8 cellular contexts compared by ENCODE assay signal in the genomic region with DNA sequence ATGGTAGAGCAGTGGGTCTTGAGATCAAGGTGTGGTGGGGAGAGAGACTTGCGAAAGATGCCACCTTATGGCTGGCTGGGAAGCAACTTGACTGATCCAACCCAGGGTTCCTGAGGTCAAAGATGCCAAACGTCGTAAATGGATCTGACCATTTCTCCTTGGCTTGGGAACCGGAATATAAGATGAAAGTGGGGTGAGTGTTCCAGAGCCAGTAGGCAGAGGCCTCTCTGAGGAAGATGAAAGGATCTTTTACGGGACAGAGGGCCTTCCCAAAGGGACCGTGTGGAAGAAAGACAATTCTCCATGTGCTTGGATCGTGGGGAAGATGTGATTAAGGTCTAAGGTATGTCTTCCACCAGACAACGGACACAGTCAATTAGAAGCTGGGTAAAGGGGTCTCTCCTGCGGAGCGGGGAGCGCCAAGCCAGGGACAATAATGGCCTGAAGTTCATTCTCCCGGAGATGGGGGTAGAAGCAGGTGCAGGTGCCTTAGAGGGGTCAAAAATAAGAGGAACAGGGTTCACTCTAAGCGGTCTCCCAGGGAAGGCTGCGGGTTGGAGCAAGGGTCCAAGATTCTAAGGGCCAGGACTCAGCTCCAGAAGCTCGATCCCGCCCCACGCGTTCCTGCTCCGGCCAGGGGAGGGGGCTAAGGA. TPM values are rescaled to one million over a fixed set of nuclear protein-coding genes. Genes with fewer than 3 reads are reported as not detected.
DNase-seq lines count a peak whose midpoint lies in the region; ATAC-seq and TF ChIP-seq lines count a peak whose summit lies in the region.

No MANE protein-coding gene starts in this region.

- TF ChIP-seq POLR2A in adrenal gland (IDR thresholded peaks at IDR 0.05), result no peak

- peak; percentile 2 for ATAC-seq in HG03066 (IDR thresholded peaks at IDR 0.05; ENCODE audit: low read depth, unreplicated experiment)

- H4K20me1 ChIP-seq in BLaER1 treated with 17β-estradiol and CSF1 and Interleukin-3, amounts not matched to agents 10 nM and 100 nM, result peaks cover 13 to 51% (median 46%) of the 10 kb centered on the region in 11 experiments; a peak in 17 of 22 replicates

- H3K36me3 ChIP-seq in BLaER1 treated with 17β-estradiol and CSF1 and Interleukin-3, amounts not matched to agents 10 nM and 100 nM, result peaks cover 15 to 35% (median 24%) of the 10 kb centered on the region in 11 experiments
- H3K36me3 ChIP-seq in adrenal gland (replicated peaks in 1 of 2), result peaks cover 0 to 10% of the 10 kb centered on the region in 2 donors
- H3K36me3 ChIP-seq in thymus (ENCODE audit: control insufficient read depth, insufficient read depth), result no peaks in the 10 kb centered on the region

- H3K9ac ChIP-seq in BLaER1 treated with 17β-estradiol and CSF1 and Interleukin-3, amounts not matched to agents 10 nM and 100 nM, result peak overlapping the region; percentile 85 to 96 (median 93)

- H3K4me3 ChIP-seq in BLaER1 treated with 17β-estradiol and CSF1 and Interleukin-3, amounts not matched to agents 10 nM and 100 nM, result peak overlapping the region; percentile 81 to 97 (median 88)
- H3K4me3 ChIP-seq in adrenal gland (peak overlapping the region in 3 of 4 donors; percentile 13 to 92 (median 54)), thymus (ENCODE audit: low read length) (peak overlapping the region; percentile 89)

- H3K27me3 ChIP-seq in BLaER1 treated with 17β-estradiol and CSF1 and Interleukin-3, amounts not matched to agents 10 nM and 100 nM, result no peaks in the 10 kb centered on the region
- H3K27me3 ChIP-seq in adrenal gland (no peaks in the 10 kb centered on the region), thymus (ENCODE audit: control insufficient read depth, insufficient read depth) (no peaks in the 10 kb centered on the region)

- no peak for TF ChIP-seq CTCF in adrenal gland (IDR thresholded peaks at IDR 0.05)

- H3K4me1 ChIP-seq in BLaER1 treated with 17β-estradiol and CSF1 and Interleukin-3, amounts not matched to agents 10 nM and 100 nM, result peaks cover 24 to 38% (median 31%) of the 10 kb centered on the region in 10 experiments
- peaks cover 30 to 50% of the 10 kb centered on the region in 2 donors for H3K4me1 ChIP-seq in adrenal gland (replicated peaks in 1 of 2)
- peaks cover 22% of the 10 kb centered on the region for H3K4me1 ChIP-seq in thymus (ENCODE audit: control insufficient read depth, insufficient read depth, low read length)

- peak overlapping the region; percentile 78 to 93 (median 90) for H3K27ac ChIP-seq in BLaER1 treated with 17β-estradiol and CSF1 and Interleukin-3, amounts not matched to agents 10 nM and 100 nM
- H3K27ac ChIP-seq in adrenal gland, result peak overlapping the region in 4 of 5 donors; percentile 83 to 100 (median 94)
- peak overlapping the region; percentile 96 for H3K27ac ChIP-seq in thymus (ENCODE audit: low read depth)

- intact Hi-C loops in adrenal gland (cut with DNase I), result no loop called here

- 7 to 13% (median 8%) methylated on average over 14 to 19 of the region's 19 CpGs for WGBS in adrenal gland, 4 donors
- 17% methylated on average over 19 of the region's 19 CpGs for WGBS in thymus

- DNase-seq in adrenal gland, result no peak
- DNase-seq in kidney glomerular epithelial cell (lab: John Stamatoyannopoulos, UW), result peak; percentile 18
- no peak for DNase-seq in stimulated activated CD4-positive, alpha-beta T cell treated with anti-CD3 and anti-CD28 coated beads, Interleukin-2, amount 100 ng/mL, for 48 hours
- no peak for DNase-seq in activated CD4-positive, CD25-positive, alpha-beta regulatory T cell treated with anti-CD3 and anti-CD28 coated beads, Interleukin-2, amount 50 U/mL, for 72 hours
- DNase-seq in activated gamma-delta T cell treated with Interleukin-2 at 50 U/mL for 16 hours, result no peak

- peak overlapping the region; percentile 85 to 100 (median 95) for H3K4me2 ChIP-seq in BLaER1 treated with 17β-estradiol and CSF1 and Interleukin-3, amounts not matched to agents 10 nM and 100 nM

- no peaks in the 10 kb centered on the region for H3K9me3 ChIP-seq in BLaER1 treated with 17β-estradiol and CSF1 and Interleukin-3, amounts not matched to agents 10 nM and 100 nM (replicated peaks in 1 of 11)
- no peaks in the 10 kb centered on the region for H3K9me3 ChIP-seq in adrenal gland (replicated peaks in 1 of 3)
- H3K9me3 ChIP-seq in thymus (ENCODE audit: control insufficient read depth), result no peaks in the 10 kb centered on the region

RNA-seq across cellular contexts. Expression of gene FXR2, which starts 0.8 kb away (rescaled TPM):
- 10 to 100 TPM; 35.6 to 67.6 (median 43.8) TPM for total RNA-seq in adrenal gland
- polyA plus RNA-seq in adrenal gland, result 10 to 100 TPM; 42.2 to 73.1 (median 42.4) TPM
- 36.6 TPM for polyA plus RNA-seq in thymus

RNA-seq across cellular contexts. Expression of gene SAT2, which starts 13.7 kb away (rescaled TPM):
- 100 to 1,000 TPM; 190 to 403 (median 254) TPM for total RNA-seq in adrenal gland
- polyA plus RNA-seq in adrenal gland, result 100 to 1,000 TPM; 190 to 700 (median 511) TPM
- polyA plus RNA-seq in thymus, result 163 TPM

RNA-seq across cellular contexts. Expression of gene SHBG, which starts 16.0 kb away (rescaled TPM):
- total RNA-seq in adrenal gland, result 1 to 10 TPM in 7 of 8 donors, under 1 TPM in 1; 0.30 to 2.9 (median 2.1) TPM
- polyA plus RNA-seq in adrenal gland (1 to 10 TPM; 1.2 to 3.8 (median 2.0) TPM), thymus (0.62 TPM)

RNA-seq across cellular contexts. Expression of gene SOX15, which starts 24.0 kb away (rescaled TPM):
- total RNA-seq in adrenal gland, result 1 to 10 TPM in 1 of 8 donors, under 1 TPM in 5, not detected in 2; 0.42 to 2.0 (median 0.89) TPM
- polyA plus RNA-seq in adrenal gland, result 1 to 10 TPM in 2 of 3 donors, under 1 TPM in 1; 0.29 to 2.4 (median 1.9) TPM
- 5.2 TPM for polyA plus RNA-seq in thymus

RNA-seq across cellular contexts. Expression of gene MPDU1, which starts 30.2 kb away (rescaled TPM):
- 100 to 1,000 TPM in 5 of 8 donors, 10 to 100 TPM in 3; 65.9 to 267 (median 138) TPM for total RNA-seq in adrenal gland
- polyA plus RNA-seq in adrenal gland (100 to 1,000 TPM in 1 of 3 donors, 10 to 100 TPM in 2; 70.1 to 200 (median 81.6) TPM), thymus (48.0 TPM)
